In the genomic region with DNA sequence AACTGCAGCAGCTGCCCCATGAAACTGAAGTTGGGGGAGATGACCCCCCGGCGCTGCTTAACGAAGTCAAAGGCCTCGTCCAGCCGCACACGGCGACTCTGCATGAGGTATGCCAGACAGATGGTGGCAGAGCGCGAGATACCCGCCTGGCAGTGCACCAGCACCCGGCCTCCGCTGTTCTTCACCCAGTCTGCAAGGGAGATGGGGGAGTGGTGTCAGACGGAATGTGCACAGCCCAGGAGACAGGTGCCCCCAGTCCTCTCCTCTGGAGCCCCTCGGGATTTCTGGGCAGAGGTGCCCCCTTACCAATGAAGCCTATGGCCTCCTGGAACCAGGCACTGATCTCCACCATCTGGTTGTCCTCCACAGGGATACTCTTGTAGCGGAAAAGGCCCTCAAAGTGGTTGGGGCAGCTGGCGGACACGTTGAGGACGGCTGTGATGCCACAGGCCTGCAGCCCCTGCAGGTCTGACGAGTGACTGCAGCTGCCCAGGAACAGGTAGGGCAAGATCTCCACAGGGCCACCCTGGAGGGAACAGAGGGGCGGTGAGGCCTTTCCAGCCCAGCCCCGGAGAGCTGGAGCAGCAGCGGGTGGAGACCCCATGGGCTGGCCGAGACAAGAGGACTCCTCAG, we compare ENCODE assay signal across 1 cellular context.
TF ChIP-seq lines count a peak whose summit lies in the region.

No MANE protein-coding gene starts in this region.

TF ChIP-seq in WTC11, 78 proteins besides CTCF, POLR2A, EP300 and RAD21 (continued from another document):
- TF ChIP-seq, protein P1, sequence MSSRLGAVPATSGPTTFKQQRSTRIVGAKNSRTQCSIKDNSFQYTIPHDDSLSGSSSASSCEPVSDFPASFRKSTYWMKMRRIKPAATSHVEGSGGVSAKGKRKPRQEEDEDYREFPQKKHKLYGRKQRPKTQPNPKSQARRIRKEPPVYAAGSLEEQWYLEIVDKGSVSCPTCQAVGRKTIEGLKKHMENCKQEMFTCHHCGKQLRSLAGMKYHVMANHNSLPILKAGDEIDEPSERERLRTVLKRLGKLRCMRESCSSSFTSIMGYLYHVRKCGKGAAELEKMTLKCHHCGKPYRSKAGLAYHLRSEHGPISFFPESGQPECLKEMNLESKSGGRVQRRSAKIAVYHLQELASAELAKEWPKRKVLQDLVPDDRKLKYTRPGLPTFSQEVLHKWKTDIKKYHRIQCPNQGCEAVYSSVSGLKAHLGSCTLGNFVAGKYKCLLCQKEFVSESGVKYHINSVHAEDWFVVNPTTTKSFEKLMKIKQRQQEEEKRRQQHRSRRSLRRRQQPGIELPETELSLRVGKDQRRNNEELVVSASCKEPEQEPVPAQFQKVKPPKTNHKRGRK (CRISPR knock-in tag; IDR thresholded peaks at IDR 0.05; ENCODE audit: borderline replicate concordance) = no peak
- no peak for TF ChIP-seq SP1 (CRISPR knock-in tag; conservative IDR thresholded peaks at IDR 0.05)
- TF ChIP-seq, protein P2, sequence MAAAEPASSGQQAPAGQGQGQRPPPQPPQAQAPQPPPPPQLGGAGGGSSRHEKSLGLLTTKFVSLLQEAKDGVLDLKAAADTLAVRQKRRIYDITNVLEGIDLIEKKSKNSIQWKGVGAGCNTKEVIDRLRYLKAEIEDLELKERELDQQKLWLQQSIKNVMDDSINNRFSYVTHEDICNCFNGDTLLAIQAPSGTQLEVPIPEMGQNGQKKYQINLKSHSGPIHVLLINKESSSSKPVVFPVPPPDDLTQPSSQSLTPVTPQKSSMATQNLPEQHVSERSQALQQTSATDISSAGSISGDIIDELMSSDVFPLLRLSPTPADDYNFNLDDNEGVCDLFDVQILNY (CRISPR knock-in tag; IDR thresholded peaks at IDR 0.05) = no peak
- no peak for TF ChIP-seq FOXJ3 (CRISPR knock-in tag; IDR thresholded peaks at IDR 0.05; ENCODE audit: borderline replicate concordance)
- no peak for TF ChIP-seq ZNF138 (CRISPR knock-in tag; conservative IDR thresholded peaks at IDR 0.05)
- TF ChIP-seq, protein P3, sequence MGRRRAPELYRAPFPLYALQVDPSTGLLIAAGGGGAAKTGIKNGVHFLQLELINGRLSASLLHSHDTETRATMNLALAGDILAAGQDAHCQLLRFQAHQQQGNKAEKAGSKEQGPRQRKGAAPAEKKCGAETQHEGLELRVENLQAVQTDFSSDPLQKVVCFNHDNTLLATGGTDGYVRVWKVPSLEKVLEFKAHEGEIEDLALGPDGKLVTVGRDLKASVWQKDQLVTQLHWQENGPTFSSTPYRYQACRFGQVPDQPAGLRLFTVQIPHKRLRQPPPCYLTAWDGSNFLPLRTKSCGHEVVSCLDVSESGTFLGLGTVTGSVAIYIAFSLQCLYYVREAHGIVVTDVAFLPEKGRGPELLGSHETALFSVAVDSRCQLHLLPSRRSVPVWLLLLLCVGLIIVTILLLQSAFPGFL (CRISPR knock-in tag; IDR thresholded peaks at IDR 0.05; ENCODE audit: borderline replicate concordance) = no peak
- 0 out of 2 replicates have a peak, but pooled peaks have one; percentile 4 for TF ChIP-seq TEAD4 (CRISPR knock-in tag; IDR thresholded peaks at IDR 0.05)
- no peak for TF ChIP-seq MXD4 (CRISPR knock-in tag; IDR thresholded peaks at IDR 0.05; ENCODE audit: borderline replicate concordance)
- TF ChIP-seq JAZF1 (CRISPR knock-in tag; IDR thresholded peaks at IDR 0.05) = no peak
- TF ChIP-seq ZNF263 (CRISPR knock-in tag; IDR thresholded peaks at IDR 0.05; ENCODE audit: low read depth) = 0 out of 2 replicates have a peak, but pooled peaks have one; percentile 33
- TF ChIP-seq, protein P4, sequence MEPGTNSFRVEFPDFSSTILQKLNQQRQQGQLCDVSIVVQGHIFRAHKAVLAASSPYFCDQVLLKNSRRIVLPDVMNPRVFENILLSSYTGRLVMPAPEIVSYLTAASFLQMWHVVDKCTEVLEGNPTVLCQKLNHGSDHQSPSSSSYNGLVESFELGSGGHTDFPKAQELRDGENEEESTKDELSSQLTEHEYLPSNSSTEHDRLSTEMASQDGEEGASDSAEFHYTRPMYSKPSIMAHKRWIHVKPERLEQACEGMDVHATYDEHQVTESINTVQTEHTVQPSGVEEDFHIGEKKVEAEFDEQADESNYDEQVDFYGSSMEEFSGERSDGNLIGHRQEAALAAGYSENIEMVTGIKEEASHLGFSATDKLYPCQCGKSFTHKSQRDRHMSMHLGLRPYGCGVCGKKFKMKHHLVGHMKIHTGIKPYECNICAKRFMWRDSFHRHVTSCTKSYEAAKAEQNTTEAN (CRISPR knock-in tag; IDR thresholded peaks at IDR 0.05) = no peak
- TF ChIP-seq, protein P5, sequence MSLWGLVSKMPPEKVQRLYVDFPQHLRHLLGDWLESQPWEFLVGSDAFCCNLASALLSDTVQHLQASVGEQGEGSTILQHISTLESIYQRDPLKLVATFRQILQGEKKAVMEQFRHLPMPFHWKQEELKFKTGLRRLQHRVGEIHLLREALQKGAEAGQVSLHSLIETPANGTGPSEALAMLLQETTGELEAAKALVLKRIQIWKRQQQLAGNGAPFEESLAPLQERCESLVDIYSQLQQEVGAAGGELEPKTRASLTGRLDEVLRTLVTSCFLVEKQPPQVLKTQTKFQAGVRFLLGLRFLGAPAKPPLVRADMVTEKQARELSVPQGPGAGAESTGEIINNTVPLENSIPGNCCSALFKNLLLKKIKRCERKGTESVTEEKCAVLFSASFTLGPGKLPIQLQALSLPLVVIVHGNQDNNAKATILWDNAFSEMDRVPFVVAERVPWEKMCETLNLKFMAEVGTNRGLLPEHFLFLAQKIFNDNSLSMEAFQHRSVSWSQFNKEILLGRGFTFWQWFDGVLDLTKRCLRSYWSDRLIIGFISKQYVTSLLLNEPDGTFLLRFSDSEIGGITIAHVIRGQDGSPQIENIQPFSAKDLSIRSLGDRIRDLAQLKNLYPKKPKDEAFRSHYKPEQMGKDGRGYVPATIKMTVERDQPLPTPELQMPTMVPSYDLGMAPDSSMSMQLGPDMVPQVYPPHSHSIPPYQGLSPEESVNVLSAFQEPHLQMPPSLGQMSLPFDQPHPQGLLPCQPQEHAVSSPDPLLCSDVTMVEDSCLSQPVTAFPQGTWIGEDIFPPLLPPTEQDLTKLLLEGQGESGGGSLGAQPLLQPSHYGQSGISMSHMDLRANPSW (CRISPR knock-in tag; conservative IDR thresholded peaks at IDR 0.05; ENCODE audit: low read depth) = no peak
- TF ChIP-seq, protein P6, sequence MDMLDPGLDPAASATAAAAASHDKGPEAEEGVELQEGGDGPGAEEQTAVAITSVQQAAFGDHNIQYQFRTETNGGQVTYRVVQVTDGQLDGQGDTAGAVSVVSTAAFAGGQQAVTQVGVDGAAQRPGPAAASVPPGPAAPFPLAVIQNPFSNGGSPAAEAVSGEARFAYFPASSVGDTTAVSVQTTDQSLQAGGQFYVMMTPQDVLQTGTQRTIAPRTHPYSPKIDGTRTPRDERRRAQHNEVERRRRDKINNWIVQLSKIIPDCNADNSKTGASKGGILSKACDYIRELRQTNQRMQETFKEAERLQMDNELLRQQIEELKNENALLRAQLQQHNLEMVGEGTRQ (CRISPR knock-in tag; IDR thresholded peaks at IDR 0.05) = no peak; the same call in 1 of the 2 replicates
- TF ChIP-seq HMGA2 (CRISPR knock-in tag; IDR thresholded peaks at IDR 0.05) = no peak
- no peak for TF ChIP-seq SMAD4 (CRISPR knock-in tag; IDR thresholded peaks at IDR 0.05)
- TF ChIP-seq, protein P7, sequence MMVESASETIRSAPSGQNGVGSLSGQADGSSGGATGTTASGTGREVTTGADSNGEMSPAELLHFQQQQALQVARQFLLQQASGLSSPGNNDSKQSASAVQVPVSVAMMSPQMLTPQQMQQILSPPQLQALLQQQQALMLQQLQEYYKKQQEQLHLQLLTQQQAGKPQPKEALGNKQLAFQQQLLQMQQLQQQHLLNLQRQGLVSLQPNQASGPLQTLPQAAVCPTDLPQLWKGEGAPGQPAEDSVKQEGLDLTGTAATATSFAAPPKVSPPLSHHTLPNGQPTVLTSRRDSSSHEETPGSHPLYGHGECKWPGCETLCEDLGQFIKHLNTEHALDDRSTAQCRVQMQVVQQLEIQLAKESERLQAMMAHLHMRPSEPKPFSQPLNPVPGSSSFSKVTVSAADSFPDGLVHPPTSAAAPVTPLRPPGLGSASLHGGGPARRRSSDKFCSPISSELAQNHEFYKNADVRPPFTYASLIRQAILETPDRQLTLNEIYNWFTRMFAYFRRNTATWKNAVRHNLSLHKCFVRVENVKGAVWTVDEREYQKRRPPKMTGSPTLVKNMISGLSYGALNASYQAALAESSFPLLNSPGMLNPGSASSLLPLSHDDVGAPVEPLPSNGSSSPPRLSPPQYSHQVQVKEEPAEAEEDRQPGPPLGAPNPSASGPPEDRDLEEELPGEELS (CRISPR knock-in tag; IDR thresholded peaks at IDR 0.05) = no peak
- TF ChIP-seq, protein P8, sequence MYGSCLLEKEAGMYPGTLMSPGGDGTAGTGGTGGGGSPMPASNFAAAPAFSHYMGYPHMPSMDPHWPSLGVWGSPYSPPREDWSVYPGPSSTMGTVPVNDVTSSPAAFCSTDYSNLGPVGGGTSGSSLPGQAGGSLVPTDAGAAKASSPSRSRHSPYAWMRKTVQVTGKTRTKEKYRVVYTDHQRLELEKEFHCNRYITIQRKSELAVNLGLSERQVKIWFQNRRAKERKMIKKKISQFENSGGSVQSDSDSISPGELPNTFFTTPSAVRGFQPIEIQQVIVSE (CRISPR knock-in tag; IDR thresholded peaks at IDR 0.05; ENCODE audit: borderline replicate concordance) = no peak
- TF ChIP-seq JUN (CRISPR knock-in tag; IDR thresholded peaks at IDR 0.05) = 0 out of 2 replicates have a peak, but pooled peaks have one; percentile 18
- no peak for TF ChIP-seq NFATC4 (CRISPR knock-in tag; IDR thresholded peaks at IDR 0.05)
- TF ChIP-seq MYBL2 (CRISPR knock-in tag; IDR thresholded peaks at IDR 0.05) = no peak
- no peak for TF ChIP-seq TEAD1 (CRISPR knock-in tag; IDR thresholded peaks at IDR 0.05)
- TF ChIP-seq IRF2 (CRISPR knock-in tag; IDR thresholded peaks at IDR 0.05; ENCODE audit: borderline replicate concordance, low read depth) = no peak
- no peak for TF ChIP-seq ZBTB21 (CRISPR knock-in tag; IDR thresholded peaks at IDR 0.05; ENCODE audit: borderline replicate concordance)
- TF ChIP-seq NR2C2 (CRISPR knock-in tag; IDR thresholded peaks at IDR 0.05) = 0 out of 2 replicates have a peak, but pooled peaks have one; percentile 35
- TF ChIP-seq, protein P9, sequence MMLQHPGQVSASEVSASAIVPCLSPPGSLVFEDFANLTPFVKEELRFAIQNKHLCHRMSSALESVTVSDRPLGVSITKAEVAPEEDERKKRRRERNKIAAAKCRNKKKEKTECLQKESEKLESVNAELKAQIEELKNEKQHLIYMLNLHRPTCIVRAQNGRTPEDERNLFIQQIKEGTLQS (CRISPR knock-in tag; conservative IDR thresholded peaks at IDR 0.05) = no peak
